Comparison of ENCODE assay signal across 8 cellular contexts in genomic region chr9:134544388-134545212, GRCh38.
A peak's percentile ranks its signal among the peaks of the same experiment; 100 is the strongest.
DNase-seq lines count a peak whose midpoint lies in the region; ATAC-seq and TF ChIP-seq lines count a peak whose summit lies in the region.

No MANE protein-coding gene starts in this region.

- no peak for TF ChIP-seq RAD21 in SK-N-SH (IDR thresholded peaks at IDR 0.05; ENCODE audit: low read length)

- H3K4me3 ChIP-seq in SK-N-SH (ENCODE audit: low read depth in 2 of 2, low read length in 1 of 2) = no peak overlapping the region
- no peak overlapping the region for H3K4me3 ChIP-seq in heart left ventricle
- no peak overlapping the region for H3K4me3 ChIP-seq in ovary

- H3K27me3 ChIP-seq in SK-N-SH (ENCODE audit: insufficient read depth) = no peaks in the 10 kb centered on the region
- peaks cover 0 to 20% (median 2%) of the 10 kb centered on the region in 9 donors for H3K27me3 ChIP-seq in heart left ventricle
- no peaks in the 10 kb centered on the region for H3K27me3 ChIP-seq in ovary

- H3K27ac ChIP-seq in SK-N-SH (ENCODE audit: low read depth in 2 of 2, low read length in 1 of 2) (peak overlapping the region in 1 of 2 experiments; percentile 38; a peak in 1 of 4 replicates), heart left ventricle (peak overlapping the region in 11 of 12 donors; percentile 0 to 82 (median 51)), ovary (no peak overlapping the region)

- TF ChIP-seq CTCF in SK-N-SH (IDR thresholded peaks at IDR 0.05) (peak; percentile 11; the same call in 1 of the 2 replicates), heart left ventricle (IDR thresholded peaks at IDR 0.05) (no peak), ovary (IDR thresholded peaks at IDR 0.05) (no peak)

- CTCF ChIA-PET in SK-N-SH (lab: Yijun Ruan, JAX) = no interaction called here

- TF ChIP-seq EP300 in SK-N-SH (IDR thresholded peaks at IDR 0.05; ENCODE audit: borderline replicate concordance in 1 of 2, low read depth in 1 of 2, low read length in 1 of 2) (no peak; a peak in 1 of 4 replicates), ovary (IDR thresholded peaks at IDR 0.05) (no peak)

- no peaks in the 10 kb centered on the region for H4K20me1 ChIP-seq in SK-N-SH (ENCODE audit: insufficient read depth)

- no peaks in the 10 kb centered on the region for H3K79me2 ChIP-seq in SK-N-SH (ENCODE audit: insufficient read depth)

- peaks cover 9% of the 10 kb centered on the region for H3F3A ChIP-seq in SK-N-SH (replicated peaks; ENCODE audit: insufficient read depth)

- H3K4me1 ChIP-seq in SK-N-SH (ENCODE audit: control insufficient read depth in 1 of 2, insufficient read depth in 2 of 2, low read depth in 1 of 2, low read length in 1 of 2) = peaks cover 0 to 13% of the 10 kb centered on the region in 2 experiments; a peak in 1 of 4 replicates
- H3K4me1 ChIP-seq in heart left ventricle = peaks cover 0 to 26% (median 0%) of the 10 kb centered on the region in 12 donors
- H3K4me1 ChIP-seq in ovary (ENCODE audit: insufficient read depth) = peaks cover 6% of the 10 kb centered on the region

- H3K9me2 ChIP-seq in SK-N-SH = no peaks in the 10 kb centered on the region

- H3K36me3 ChIP-seq in SK-N-SH (replicated peaks in 1 of 2; ENCODE audit: control insufficient read depth in 1 of 2, insufficient read depth in 2 of 2, low read length in 1 of 2) (no peaks in the 10 kb centered on the region), heart left ventricle (no peaks in the 10 kb centered on the region), ovary (no peaks in the 10 kb centered on the region)

- POLR2A ChIA-PET in SK-N-SH (lab: Yijun Ruan, JAX) = no interaction called here

- TF ChIP-seq POLR2A in heart left ventricle (IDR thresholded peaks at IDR 0.05) = no peak
- TF ChIP-seq POLR2A in ovary (IDR thresholded peaks at IDR 0.05) = no peak

- H3K9me3 ChIP-seq in SK-N-SH (no peaks in the 10 kb centered on the region), heart left ventricle (no peaks in the 10 kb centered on the region), ovary (no peaks in the 10 kb centered on the region)

- peak overlapping the region; percentile 46; the same call in 1 of the 2 replicates for H2AFZ ChIP-seq in SK-N-SH (ENCODE audit: low read depth)

- intact Hi-C loops in heart left ventricle (cut with DNase I) (no loop called here), ovary (cut with DNase I) (no loop called here)

- peak overlapping the region; percentile 31; the same call in 1 of the 2 replicates for H3K9ac ChIP-seq in SK-N-SH

- peak overlapping the region; percentile 45; the same call in 1 of the 2 replicates for H3K4me2 ChIP-seq in SK-N-SH

- peak; percentile 21 to 87 (median 64) for ATAC-seq in heart left ventricle

- WGBS in SK-N-SH (ENCODE audit: low lambda C conversion rate) = 94% methylated on average over 19 of the region's 26 CpGs
- 67 to 81% (median 73%) methylated on average over 21 to 26 of the region's 26 CpGs for WGBS in heart left ventricle, 4 donors
- WGBS in ovary, 3 donors = 19 to 43% (median 27%) methylated on average over 26 of the region's 26 CpGs

- DNase-seq in EL = peak; percentile 87
- DNase-seq in SK-N-SH = no peak
- DNase-seq in heart left ventricle = peak in 4 of 5 donors; percentile 50 to 74 (median 62)
- peak in 4 of 5 donors; percentile 35 to 64 (median 53) for DNase-seq in ovary
- no peak for DNase-seq in NCI-H1092 treated with DMSO at 0.1 percent for 48 hours (lab: John Stamatoyannopoulos, UW)
- DNase-seq in stimulated activated CD8-positive, alpha-beta memory T cell treated with anti-CD3 and anti-CD28 coated beads, Interleukin-4, amount 100 ng/mL, for 48 hours = no peak
- no peak for DNase-seq in stimulated activated CD4-positive, alpha-beta T cell treated with anti-CD3 and anti-CD28 coated beads, Interleukin-2, amount 100 ng/mL, for 48 hours
- DNase-seq in NCI-H2196 treated with DMSO at 0.1 percent for 48 hours (lab: John Stamatoyannopoulos, UW; ENCODE audit: unreplicated experiment) = no peak

TF ChIP-seq in SK-N-SH, 30 proteins besides CTCF, POLR2A, EP300 and RAD21:
- TF ChIP-seq YY1 (IDR thresholded peaks at IDR 0.05; ENCODE audit: low read depth) (peak; percentile 53; the same call in 1 of the 2 replicates), CHD2 (IDR thresholded peaks at IDR 0.05; ENCODE audit: low read length, partially characterized antibody) (no peak), RFX5 (IDR thresholded peaks at IDR 0.05; ENCODE audit: low read length) (no peak), ZBTB33 (IDR thresholded peaks at IDR 0.05; ENCODE audit: borderline replicate concordance, low read depth) (no peak), PBX3 (IDR thresholded peaks at IDR 0.05) (peak; percentile 68), FOXM1 (IDR thresholded peaks at IDR 0.05; ENCODE audit: low read depth) (no peak), EZH2phosphoT487 (IDR thresholded peaks at IDR 0.05; ENCODE audit: borderline replicate concordance, low read depth) (no peak), FOSL2 (IDR thresholded peaks at IDR 0.05; ENCODE audit: borderline replicate concordance, low read depth) (peak; percentile 83), SIN3A (IDR thresholded peaks at IDR 0.05; ENCODE audit: borderline replicate concordance, low read depth, low read length) (no peak), NFIC (IDR thresholded peaks at IDR 0.05; ENCODE audit: borderline replicate concordance) (0 out of 2 replicates have a peak, but pooled peaks have one; percentile 14), TAF1 (IDR thresholded peaks at IDR 0.05; ENCODE audit: borderline replicate concordance, low read depth, low read length) (no peak), TCF12 (IDR thresholded peaks at IDR 0.05) (peak; percentile 56; the same call in 1 of the 2 replicates), GABPA (IDR thresholded peaks at IDR 0.05; ENCODE audit: low read depth) (no peak), JUND (IDR thresholded peaks at IDR 0.05) (peak; percentile 86)

Comparison
In these comparisons a context has a peak if more than half of its experiments do, and no peak if none do; other contexts are left out.
1. DNase-seq: peak in EL (single experiment), heart left ventricle (4 of 5) and ovary (4 of 5); none in SK-N-SH (single experiment), NCI-H1092 treated with DMSO at 0.1 percent for 48 hours (single experiment), stimulated activated CD8-positive, alpha-beta memory T cell treated with anti-CD3 and anti-CD28 coated beads, Interleukin-4, amount 100 ng/mL, for 48 hours (single experiment), stimulated activated CD4-positive, alpha-beta T cell treated with anti-CD3 and anti-CD28 coated beads, Interleukin-2, amount 100 ng/mL, for 48 hours (0 of 2) and NCI-H2196 treated with DMSO at 0.1 percent for 48 hours (single experiment).
2. H3K27ac ChIP-seq: peak in heart left ventricle (11 of 12); none in ovary (0 of 2).